Comparison of ENCODE assay signal across 17 cellular contexts in the genomic region with DNA sequence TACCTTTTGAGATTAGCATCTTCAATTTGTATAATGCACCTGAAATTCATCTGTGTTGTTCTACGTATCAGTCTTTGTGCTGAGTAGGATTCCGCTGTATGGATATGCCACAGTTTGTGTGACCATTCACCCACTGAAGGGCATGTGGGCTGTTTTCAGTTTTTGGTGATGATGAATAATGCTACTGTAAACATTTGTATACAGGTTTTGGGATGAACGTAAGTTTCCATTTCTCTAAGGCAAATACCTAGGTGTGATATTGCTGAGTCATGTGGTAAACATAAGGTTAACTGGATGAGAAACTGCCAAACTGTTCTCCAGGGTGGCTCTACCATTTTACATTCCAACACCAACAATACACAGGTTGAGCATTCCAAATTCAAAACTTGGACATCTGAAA.
"Had no signal": no experiment of that assay in that cellular context is flagged by ENCODE, and none has a peak within 500 bp of the region (broad histone marks: within the 10 kb centered on the region; RNA-seq: fewer than 3 reads in every experiment).

No MANE protein-coding gene starts in this region.

- H3K27ac Mint-ChIP-seq: activated naive CD4-positive, alpha-beta T cell treated with anti-CD3 and anti-CD28 coated beads, Interleukin-2, amount 10 ng/mL, durations not matched to agents 7 days and 5 days; endodermal cell; T-cell had no signal

- H3K27ac ChIP-seq: gastrocnemius medialis, heart left ventricle, lower lobe of right lung, ovary, sigmoid colon, spleen, tibial artery, vagina had no signal

- H3K9me3 ChIP-seq: gastrocnemius medialis, heart left ventricle, lower lobe of right lung, ovary, sigmoid colon, spleen, tibial artery, vagina had no signal

- H3K36me3 ChIP-seq: ovary had no signal

- H3K4me1 Mint-ChIP-seq: activated naive CD4-positive, alpha-beta T cell treated with anti-CD3 and anti-CD28 coated beads, Interleukin-2, amount 10 ng/mL, durations not matched to agents 7 days and 5 days had no signal

- ATAC-seq: activated CD4-positive, CD25-positive, alpha-beta regulatory T cell treated with anti-CD3 and anti-CD28 coated beads, Interleukin-2, amount 50 U/mL, for 24 hours; gastrocnemius medialis; heart left ventricle; left colon; lower lobe of right lung; T-cell had no signal

- H3K36me3 Mint-ChIP-seq: activated naive CD4-positive, alpha-beta T cell treated with anti-CD3 and anti-CD28 coated beads, Interleukin-2, amount 10 ng/mL, durations not matched to agents 7 days and 5 days had no signal

- H3K4me3 ChIP-seq: gastrocnemius medialis, heart left ventricle, lower lobe of right lung, ovary, sigmoid colon, spleen, tibial artery, vagina had no signal

- FAIRE-seq: astrocyte had no signal

- H3K4me1 ChIP-seq: lower lobe of right lung, vagina had no signal

- H3K9me3 Mint-ChIP-seq: activated naive CD4-positive, alpha-beta T cell treated with anti-CD3 and anti-CD28 coated beads, Interleukin-2, amount 10 ng/mL, durations not matched to agents 7 days and 5 days; endodermal cell; neural crest cell; T-cell had no signal

- H3K4me3 Mint-ChIP-seq: activated naive CD4-positive, alpha-beta T cell treated with anti-CD3 and anti-CD28 coated beads, Interleukin-2, amount 10 ng/mL, durations not matched to agents 7 days and 5 days; endodermal cell; neural crest cell; T-cell had no signal

- H3K27me3 ChIP-seq: gastrocnemius medialis, heart left ventricle, ovary, sigmoid colon, spleen, tibial artery, vagina had no signal

- DNase-seq: activated naive CD4-positive, alpha-beta T cell treated with anti-CD3 and anti-CD28 coated beads, Interleukin-2, amount 10 ng/mL, durations not matched to agents 7 days and 5 days; endodermal cell; erythroblast; gastrocnemius medialis; heart left ventricle; left colon; lower lobe of right lung; ovary; sigmoid colon; spleen; T-cell; T1000; tibial artery had no signal
